ENCODE assay signal across 19 cellular contexts in genomic region chr9:136257381-136258298, GRCh38. TPM values are rescaled to one million over a fixed set of nuclear protein-coding genes. Genes with fewer than 3 reads are reported as not detected.
"Had no signal": no experiment of that assay in that cellular context is flagged by ENCODE, and none has a peak within 500 bp of the region (broad histone marks: within the 10 kb centered on the region; RNA-seq: fewer than 3 reads in every experiment).

No MANE protein-coding gene starts in this region.

- DNase-seq: activated CD4-positive, alpha-beta memory T cell treated with anti-CD3 and anti-CD28 coated beads for 36 hours; activated CD4-positive, alpha-beta T cell treated with anti-CD3 and anti-CD28 coated beads, Interleukin-2, amount 10 ng/mL, durations not matched to agents 7 days and 5 days; activated CD8-positive, alpha-beta memory T cell treated with anti-CD3 and anti-CD28 coated beads for 24 hours; activated effector memory CD4-positive, alpha-beta T cell treated with anti-CD3 and anti-CD28 coated beads, Interleukin-2, amount 50 U/mL, for 16 hours; activated naive CD4-positive, alpha-beta T cell treated with anti-CD3 and anti-CD28 coated beads for 36 hours; activated T-cell treated with anti-CD3 and anti-CD28 coated beads, Interleukin-2, amount 50 U/mL, for 4 hours; amygdala; Karpas-422; MM.1S; NCI-H1105; NCI-H1436; NCI-H1694 treated with DMSO at 0.1 percent for 48 hours; NCI-H2081; NCI-H526; PC-3; SW 1271 had no signal

- FAIRE-seq: astrocyte, RCC 7860 had no signal

RNA-seq across cellular contexts. Expression of gene CCDC187, which starts 46.3 kb away (rescaled TPM):
- total RNA-seq: activated CD4-positive, alpha-beta memory T cell treated with anti-CD3 and anti-CD28 coated beads for 36 hours; activated CD4-positive, alpha-beta T cell treated with anti-CD3 and anti-CD28 coated beads, Interleukin-2, amount 10 ng/mL, durations not matched to agents 7 days and 5 days; activated naive CD4-positive, alpha-beta T cell treated with anti-CD3 and anti-CD28 coated beads for 36 hours had no signal

RNA-seq across cellular contexts. Expression of gene LHX3, which starts 52.7 kb away (rescaled TPM):
- total RNA-seq: activated CD4-positive, alpha-beta memory T cell treated with anti-CD3 and anti-CD28 coated beads for 36 hours; activated CD4-positive, alpha-beta T cell treated with anti-CD3 and anti-CD28 coated beads, Interleukin-2, amount 10 ng/mL, durations not matched to agents 7 days and 5 days; activated naive CD4-positive, alpha-beta T cell treated with anti-CD3 and anti-CD28 coated beads for 36 hours; astrocyte; PC-3; WTC11 had no signal
